In genomic region chr4:19455850-19456602, GRCh38 we compare ENCODE assay signal across 22 cellular contexts.
A peak's percentile ranks its signal among the peaks of the same experiment; 100 is the strongest.
DNase-seq lines count a peak whose midpoint lies in the region; ATAC-seq and TF ChIP-seq lines count a peak whose summit lies in the region.
"Had no signal": no experiment of that assay in that cellular context is flagged by ENCODE, and none has a peak within 500 bp of the region (broad histone marks: within the 10 kb centered on the region; RNA-seq: fewer than 3 reads in every experiment).

No MANE protein-coding gene starts in this region.

- H3F3A ChIP-seq in GM23338 (replicated peaks; ENCODE audit: low read depth): no peaks in the 10 kb centered on the region

- TF ChIP-seq CTCF in GM23338 (conservative IDR thresholded peaks at IDR 0.05; ENCODE audit: low read depth in 2 of 2) (no peak), osteoblast (IDR thresholded peaks at IDR 0.05; ENCODE audit: extremely low read depth, low read depth, low read length) (no peak)

- H3K4me2 ChIP-seq in GM23338 (no peak overlapping the region), osteoblast (ENCODE audit: insufficient read depth, low read length) (no peak overlapping the region)
- H3K4me2 ChIP-seq: neural progenitor cell had no signal

- H4K20me1 ChIP-seq in GM23338 (replicated peaks; ENCODE audit: insufficient read depth) (no peaks in the 10 kb centered on the region), osteoblast (ENCODE audit: insufficient read depth, low read length) (no peaks in the 10 kb centered on the region)

- no peaks in the 10 kb centered on the region for H3K9me3 ChIP-seq in osteoblast (ENCODE audit: low read depth, low read length)
- H3K9me3 ChIP-seq: breast epithelium, esophagus muscularis mucosa, gastroesophageal sphincter, lower lobe of right lung, prostate gland, vagina had no signal

- H3K27ac Mint-ChIP-seq in GM23338: no peak overlapping the region
- H3K27ac Mint-ChIP-seq: activated T-cell treated with anti-CD3 and anti-CD28 coated beads, Interleukin-2, amount 50 U/mL, for 24 hours; CD14-positive monocyte; effector memory CD8-positive, alpha-beta T cell; neural progenitor cell had no signal

- no peak overlapping the region for H3K4me3 Mint-ChIP-seq in GM23338
- H3K4me3 Mint-ChIP-seq: activated T-cell treated with anti-CD3 and anti-CD28 coated beads, Interleukin-2, amount 50 U/mL, for 24 hours; CD14-positive monocyte; effector memory CD8-positive, alpha-beta T cell; neural progenitor cell had no signal

- peaks cover 19% of the 10 kb centered on the region for H3K9me3 Mint-ChIP-seq in GM23338

- no peak for DNase-seq in GM23338 (ENCODE audit: low spot score)
- DNase-seq in NCI-H2081 (lab: John Stamatoyannopoulos, UW): peak; percentile 65 to 74
- peak; percentile 54 for DNase-seq in NCI-H82 (lab: John Stamatoyannopoulos, UW)
- DNase-seq in osteoblast (ENCODE audit: insufficient read length, low spot score, missing footprints): peak; percentile 47
- no peak for DNase-seq in kidney tubule cell (ENCODE audit: low spot score)
- no peak for DNase-seq in Right ventricle myocardium superior
- DNase-seq: activated CD4-positive, alpha-beta T cell treated with anti-CD3 and anti-CD28 coated beads for 1 hour; activated naive CD4-positive, alpha-beta T cell; activated T-cell treated with anti-CD3 and anti-CD28 coated beads, Interleukin-2, amount 50 U/mL, for 24 hours; effector memory CD8-positive, alpha-beta T cell; HCEC 1CT; lower lobe of right lung; NCI-H226 had no signal

- H3K36me3 ChIP-seq in GM23338 (ENCODE audit: insufficient read depth) (no peaks in the 10 kb centered on the region), osteoblast (ENCODE audit: insufficient read depth, low read length) (no peaks in the 10 kb centered on the region)
- H3K36me3 ChIP-seq: breast epithelium, esophagus muscularis mucosa, gastroesophageal sphincter, lower lobe of right lung, neural progenitor cell, prostate gland, vagina had no signal

- H3K27me3 ChIP-seq in GM23338 (ENCODE audit: insufficient read depth) (no peaks in the 10 kb centered on the region), osteoblast (ENCODE audit: insufficient read depth, low read length) (no peaks in the 10 kb centered on the region)
- H3K27me3 ChIP-seq: breast epithelium, esophagus muscularis mucosa, gastroesophageal sphincter, neural progenitor cell, vagina had no signal

- H3K4me1 ChIP-seq in GM23338 (ENCODE audit: insufficient read depth): no peaks in the 10 kb centered on the region
- no peaks in the 10 kb centered on the region for H3K4me1 ChIP-seq in osteoblast (ENCODE audit: insufficient read depth, low read length)
- H3K4me1 ChIP-seq: breast epithelium, esophagus muscularis mucosa, gastroesophageal sphincter, lower lobe of right lung, neural progenitor cell, prostate gland had no signal

- H3K27me3 Mint-ChIP-seq in GM23338 (ENCODE audit: insufficient read depth, low read depth, poor library complexity): no peaks in the 10 kb centered on the region
- H3K27me3 Mint-ChIP-seq: activated T-cell treated with anti-CD3 and anti-CD28 coated beads, Interleukin-2, amount 50 U/mL, for 24 hours; effector memory CD8-positive, alpha-beta T cell had no signal

- H3K4me1 Mint-ChIP-seq in GM23338: no peaks in the 10 kb centered on the region; the same call in 2 of the 3 replicates
- H3K4me1 Mint-ChIP-seq: CD14-positive monocyte, neural progenitor cell had no signal

- H3K4me3 ChIP-seq in GM23338 (no peak overlapping the region), osteoblast (ENCODE audit: insufficient read depth, low read length) (no peak overlapping the region)
- H3K4me3 ChIP-seq: esophagus muscularis mucosa, gastroesophageal sphincter, lower lobe of right lung, neural progenitor cell, prostate gland, vagina had no signal

- ATAC-seq in GM23338: no peak
- no peak for ATAC-seq in HG03135 (IDR thresholded peaks at IDR 0.05; ENCODE audit: unreplicated experiment)
- no peak for ATAC-seq in GM18870 (IDR thresholded peaks at IDR 0.05; ENCODE audit: unreplicated experiment)
- no peak for ATAC-seq in Right ventricle myocardium superior (ENCODE audit: poor library complexity)
- ATAC-seq: effector memory CD8-positive, alpha-beta T cell; gastroesophageal sphincter; lower lobe of right lung had no signal

- 0 out of 2 replicates have a peak overlapping the region, but pooled peaks have one; percentile 59 for H2AFZ ChIP-seq in GM23338
- H2AFZ ChIP-seq in osteoblast (ENCODE audit: low read length): no peak overlapping the region
- H2AFZ ChIP-seq: neural progenitor cell had no signal

- intact Hi-C loops in Right ventricle myocardium superior (cut with DNase I): no loop called here

- H3K27ac ChIP-seq in GM23338 (ENCODE audit: low read depth) (no peak overlapping the region), osteoblast (ENCODE audit: low read depth, low read length) (no peak overlapping the region)
- H3K27ac ChIP-seq: breast epithelium, esophagus muscularis mucosa, gastroesophageal sphincter, lower lobe of right lung, neural progenitor cell, prostate gland, vagina had no signal

- H3K9me2 ChIP-seq in GM23338 (ENCODE audit: insufficient read depth): peaks cover 2% of the 10 kb centered on the region

- peaks cover 15% of the 10 kb centered on the region; the same call in 2 of the 3 replicates for H3K36me3 Mint-ChIP-seq in GM23338 (ENCODE audit: low read depth)
- H3K36me3 Mint-ChIP-seq: CD14-positive monocyte, neural progenitor cell had no signal

- H3K79me2 ChIP-seq in GM23338 (replicated peaks; ENCODE audit: insufficient read depth) (no peaks in the 10 kb centered on the region), osteoblast (ENCODE audit: insufficient read depth, low read length) (no peaks in the 10 kb centered on the region)

TF ChIP-seq in GM23338, 12 proteins besides CTCF, POLR2A, EP300 and RAD21 (continues in another document):
- no peak for TF ChIP-seq NANOG (IDR thresholded peaks at IDR 0.05; ENCODE audit: borderline replicate concordance)
- no peak for TF ChIP-seq POLR2AphosphoS5 (IDR thresholded peaks at IDR 0.05; ENCODE audit: low read depth)
- TF ChIP-seq EZH2 (IDR thresholded peaks at IDR 0.05; ENCODE audit: low read depth, unreplicated experiment): no peak
- TF ChIP-seq ZNF331 (CRISPR knock-in tag; IDR thresholded peaks at IDR 0.05; ENCODE audit: low read depth): no peak
- no peak for TF ChIP-seq ZNF114 (CRISPR knock-in tag; IDR thresholded peaks at IDR 0.05)
- TF ChIP-seq STAT1 (IDR thresholded peaks at IDR 0.05; ENCODE audit: unreplicated experiment): no peak
- TF ChIP-seq JUNB (IDR thresholded peaks at IDR 0.05; ENCODE audit: unreplicated experiment): no peak
- no peak for TF ChIP-seq REST (IDR thresholded peaks at IDR 0.05; ENCODE audit: unreplicated experiment)
- no peak for TF ChIP-seq CREB1 (CRISPR knock-in tag; IDR thresholded peaks at IDR 0.05; ENCODE audit: low read depth)
- TF ChIP-seq ETS1 (IDR thresholded peaks at IDR 0.05): no peak

Comparison
In these comparisons a context has a peak if more than half of its experiments do, and no peak if none do; other contexts are left out.
1. DNase-seq: peak in NCI-H2081 (2 of 2), NCI-H82 (single experiment) and osteoblast (single experiment); none in GM23338 (single experiment), kidney tubule cell (single experiment) and Right ventricle myocardium superior (single experiment).